Comparison of ENCODE assay signal across 16 cellular contexts in the genomic region with DNA sequence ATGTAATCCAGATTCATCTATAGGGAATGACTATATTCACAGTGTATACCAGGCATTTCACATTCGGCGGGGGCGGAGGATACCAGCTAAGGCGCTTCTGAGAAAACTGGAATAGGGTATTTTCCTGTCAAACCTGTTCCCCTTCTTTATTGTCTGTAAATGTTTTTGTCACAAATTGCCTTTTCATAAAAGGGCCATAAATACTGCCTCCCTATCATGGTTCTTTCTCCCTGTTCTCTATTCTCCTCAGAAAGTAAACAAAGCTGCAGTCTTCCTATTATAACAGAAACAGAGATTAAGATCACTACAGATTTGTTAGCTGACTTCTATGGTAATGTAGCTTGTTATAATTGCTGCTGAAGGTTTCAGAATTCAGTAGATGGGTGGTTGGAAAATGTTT.
"Had no signal": no experiment of that assay in that cellular context is flagged by ENCODE, and none has a peak within 500 bp of the region (broad histone marks: within the 10 kb centered on the region; RNA-seq: fewer than 3 reads in every experiment).

No MANE protein-coding gene starts in this region.

- DNase-seq: activated CD4-positive, alpha-beta memory T cell treated with anti-CD3 and anti-CD28 coated beads, Interleukin-2, amount 10 ng/mL, durations not matched to agents 7 days and 5 days; activated CD4-positive, alpha-beta T cell treated with anti-CD3 and anti-CD28 coated beads for 36 hours; activated gamma-delta T cell treated with Interleukin-2 at 50 U/mL for 16 hours; activated naive CD8-positive, alpha-beta T cell treated with anti-CD3 and anti-CD28 coated beads for 36 hours; activated T-cell treated with anti-CD3 and anti-CD28 coated beads, Interleukin-2, amount 50 U/mL, for 48 hours; anterior cingulate cortex; dermis blood vessel endothelial cell; hippocampal formation; kidney glomerular epithelial cell; midbrain; naive thymus-derived CD4-positive, alpha-beta T cell had no signal

- ATAC-seq: activated CD4-positive, alpha-beta T cell treated with anti-CD3 and anti-CD28 coated beads for 36 hours; naive thymus-derived CD4-positive, alpha-beta T cell had no signal

- H3K27me3 ChIP-seq: vagina had no signal

- H3K4me3 Mint-ChIP-seq: activated CD4-positive, alpha-beta memory T cell treated with anti-CD3 and anti-CD28 coated beads, Interleukin-2, amount 10 ng/mL, durations not matched to agents 7 days and 5 days; activated CD4-positive, alpha-beta T cell treated with anti-CD3 and anti-CD28 coated beads for 36 hours; activated naive CD8-positive, alpha-beta T cell treated with anti-CD3 and anti-CD28 coated beads for 36 hours; naive thymus-derived CD4-positive, alpha-beta T cell had no signal

- H3K9me3 ChIP-seq: breast epithelium, right atrium auricular region, vagina had no signal

- H3K4me1 Mint-ChIP-seq: activated CD4-positive, alpha-beta memory T cell treated with anti-CD3 and anti-CD28 coated beads, Interleukin-2, amount 10 ng/mL, durations not matched to agents 7 days and 5 days had no signal

- H3K4me3 ChIP-seq: breast epithelium, lung, right atrium auricular region, skin epidermis, vagina had no signal

- H3K27ac Mint-ChIP-seq: activated CD4-positive, alpha-beta memory T cell treated with anti-CD3 and anti-CD28 coated beads, Interleukin-2, amount 10 ng/mL, durations not matched to agents 7 days and 5 days; activated CD4-positive, alpha-beta T cell treated with anti-CD3 and anti-CD28 coated beads for 36 hours; activated naive CD8-positive, alpha-beta T cell treated with anti-CD3 and anti-CD28 coated beads for 36 hours; naive thymus-derived CD4-positive, alpha-beta T cell had no signal

- H3K4me1 ChIP-seq: breast epithelium, right atrium auricular region, vagina had no signal

- H3K27me3 Mint-ChIP-seq: activated CD4-positive, alpha-beta memory T cell treated with anti-CD3 and anti-CD28 coated beads, Interleukin-2, amount 10 ng/mL, durations not matched to agents 7 days and 5 days; activated CD4-positive, alpha-beta T cell treated with anti-CD3 and anti-CD28 coated beads for 36 hours; activated naive CD8-positive, alpha-beta T cell treated with anti-CD3 and anti-CD28 coated beads for 36 hours; naive thymus-derived CD4-positive, alpha-beta T cell had no signal

- H3K36me3 ChIP-seq: breast epithelium, right atrium auricular region, vagina had no signal

- H3K27ac ChIP-seq: right atrium auricular region, skin epidermis, vagina had no signal
